Comparison of ENCODE assay signal across 9 cellular contexts in the genomic region with DNA sequence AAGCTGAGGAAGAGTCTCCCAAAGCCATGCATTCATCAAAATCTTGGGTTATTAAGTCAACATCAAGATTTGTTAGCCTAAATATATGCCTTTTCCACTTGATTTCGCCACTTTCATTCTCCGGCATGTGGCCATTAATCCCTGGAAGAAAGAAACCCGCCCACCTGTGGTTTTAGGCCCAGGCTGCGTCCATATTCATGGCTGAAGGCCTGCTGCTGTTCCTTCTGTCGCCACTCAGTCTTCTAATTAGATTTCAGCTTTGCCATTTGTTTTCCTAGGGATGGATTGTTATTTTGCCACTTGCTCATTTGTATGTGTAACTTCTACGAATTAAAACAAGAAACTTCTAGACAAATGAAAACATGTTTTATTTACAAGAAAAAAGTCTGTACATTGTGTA.
"Had no signal": no experiment of that assay in that cellular context is flagged by ENCODE, and none has a peak within 500 bp of the region (broad histone marks: within the 10 kb centered on the region; RNA-seq: fewer than 3 reads in every experiment).

No MANE protein-coding gene starts in this region.

- ATAC-seq: activated naive CD4-positive, alpha-beta T cell treated with anti-CD3 and anti-CD28 coated beads, Interleukin-2, amount 50 U/mL, for 72 hours; pancreas had no signal

- H3K27ac Mint-ChIP-seq: activated naive CD4-positive, alpha-beta T cell treated with anti-CD3 and anti-CD28 coated beads, Interleukin-2, amount 50 U/mL, for 72 hours had no signal

- H3K4me3 Mint-ChIP-seq: neural crest cell had no signal

- H3K4me1 Mint-ChIP-seq: neural crest cell had no signal

- H3K36me3 ChIP-seq: pancreas, uterus had no signal

- DNase-seq: amygdala; foreskin melanocyte; kidney glomerular epithelial cell; pancreas; stimulated activated CD4-positive, alpha-beta T cell treated with anti-CD3 and anti-CD28 coated beads, Interleukin-15, amount 100 ng/mL, for 24 hours; stimulated activated CD4-positive, alpha-beta T cell treated with anti-CD3 and anti-CD28 coated beads, Interleukin-4, amount 100 ng/mL, for 4 hours; uterus had no signal

- H3K9me3 Mint-ChIP-seq: neural crest cell had no signal

- H3K27me3 ChIP-seq: pancreas, uterus had no signal

- H3K4me1 ChIP-seq: pancreas, uterus had no signal

- H3K27ac ChIP-seq: pancreas, uterus had no signal

- H3K4me3 ChIP-seq: pancreas, uterus had no signal
